In genomic region chr7:122072924-122073599, GRCh38 we compare ENCODE assay signal across 7 cellular contexts.
"Had no signal": no experiment of that assay in that cellular context is flagged by ENCODE, and none has a peak within 500 bp of the region (broad histone marks: within the 10 kb centered on the region; RNA-seq: fewer than 3 reads in every experiment).

No MANE protein-coding gene starts in this region.

- FAIRE-seq: HTR-8/SVneo had no signal

- H3K9ac ChIP-seq: KMS-11 had no signal

- DNase-seq: H7, HCEC 1CT, IMR-90, Karpas-422, KBM-7 had no signal

- H3K27ac ChIP-seq: KMS-11 had no signal

- H3K4me2 ChIP-seq: KMS-11 had no signal
